27 cellular contexts compared by ENCODE assay signal in genomic region chr3:30303770-30304169, GRCh38.
"Had no signal": no experiment of that assay in that cellular context is flagged by ENCODE, and none has a peak within 500 bp of the region (broad histone marks: within the 10 kb centered on the region; RNA-seq: fewer than 3 reads in every experiment).

No MANE protein-coding gene starts in this region.

- H3K36me3 ChIP-seq: stomach, suprapubic skin, thoracic aorta, thyroid gland, tibial artery, tibial nerve, transverse colon, upper lobe of left lung, upper lobe of right lung, uterus, vagina had no signal

- H3K27me3 Mint-ChIP-seq: stimulated activated memory B cell treated with anti-CD40 and anti-IgM and Interleukin-4, amounts not matched to agents 10 μg/mL and 1 μg/mL and 100 μg/mL, for 72 hours; stimulated activated naive B cell treated with anti-CD40 and anti-IgM and Interleukin-4, amounts not matched to agents 10 μg/mL and 1 μg/mL and 100 μg/mL, for 72 hours; stimulated activated naive CD8-positive, alpha-beta T cell treated with anti-CD3 and anti-CD28 coated beads, Interleukin-15, amount 100 ng/mL, for 72 hours; stimulated activated naive CD8-positive, alpha-beta T cell treated with anti-CD3 and anti-CD28 coated beads, Interleukin-15, Interleukin-2, amounts not matched to agents 100 ng/mL and 50 ng/mL, for 24 hours; type B pancreatic cell had no signal

- H3K4me1 ChIP-seq: stomach, suprapubic skin, testis, thyroid gland, upper lobe of right lung had no signal

- DNase-seq: stimulated activated CD4-positive, alpha-beta T cell treated with anti-CD3 and anti-CD28 coated beads, Interleukin-2, amount 100 ng/mL, for 48 hours; stimulated activated CD4-positive, alpha-beta T cell treated with anti-CD3 and anti-CD28 coated beads, Interleukin-4, amount 100 ng/mL, for 1 hour; stimulated activated CD4-positive, alpha-beta T cell treated with anti-CD3 and anti-CD28 coated beads, Interleukin-4, amount 100 ng/mL, for 4 hours; stimulated activated CD8-positive, alpha-beta memory T cell treated with anti-CD3 and anti-CD28 coated beads, Interleukin-4, amount 100 ng/mL, for 48 hours; stimulated activated naive B cell treated with anti-CD40 and anti-IgM and Interleukin-4, amounts not matched to agents 10 μg/mL and 1 μg/mL and 100 μg/mL, for 72 hours; stimulated activated naive CD4-positive, alpha-beta T cell; stimulated activated naive CD4-positive, alpha-beta T cell treated with Interleukin-2 at 50 U/mL for 16 hours; stimulated activated naive CD8-positive, alpha-beta T cell treated with anti-CD3 and anti-CD28 coated beads, Interleukin-15, amount 100 ng/mL, for 72 hours; stimulated activated naive CD8-positive, alpha-beta T cell treated with anti-CD3 and anti-CD28 coated beads, Interleukin-15, Interleukin-2, amounts not matched to agents 100 U/mL and 50 U/mL, for 24 hours; stomach; substantia nigra; testis; thyroid gland; tibial artery; transverse colon; upper lobe of left lung; upper lobe of right lung; uterus had no signal

- H3K27me3 ChIP-seq: stomach, suprapubic skin, testis, thyroid gland, tibial artery, tibial nerve, transverse colon, upper lobe of left lung, upper lobe of right lung, uterus, vagina had no signal

- ATAC-seq: stimulated activated effector memory CD8-positive, alpha-beta T cell treated with anti-CD3 and anti-CD28 coated beads, Interleukin-12 subunit alpha, Interleukin-12 subunit beta, amount 100 ng/mL, for 72 hours; stimulated activated memory B cell treated with anti-CD40 and anti-IgM and Interleukin-4, amounts not matched to agents 10 μg/mL and 1 μg/mL and 100 μg/mL, for 72 hours; stimulated activated naive B cell treated with anti-CD40 and anti-IgM and Interleukin-4, amounts not matched to agents 10 μg/mL and 1 μg/mL and 100 μg/mL, for 72 hours; stimulated activated naive CD8-positive, alpha-beta T cell treated with anti-CD3 and anti-CD28 coated beads, Interleukin-15, amount 100 ng/mL, for 72 hours; stimulated activated naive CD8-positive, alpha-beta T cell treated with anti-CD3 and anti-CD28 coated beads, Interleukin-15, Interleukin-2, amounts not matched to agents 100 U/mL and 50 U/mL, for 24 hours; upper lobe of right lung had no signal

- H3K4me1 Mint-ChIP-seq: stimulated activated effector memory CD8-positive, alpha-beta T cell treated with anti-CD3 and anti-CD28 coated beads, Interleukin-12 subunit alpha, Interleukin-12 subunit beta, amount 100 ng/mL, for 72 hours; stimulated activated memory B cell treated with anti-CD40 and anti-IgM and Interleukin-4, amounts not matched to agents 10 μg/mL and 1 μg/mL and 100 μg/mL, for 72 hours had no signal

- H3K4me3 ChIP-seq: stomach, suprapubic skin, testis, thoracic aorta, thyroid gland, tibial artery, tibial nerve, transverse colon, upper lobe of left lung, upper lobe of right lung, uterus, vagina had no signal

- H3K9me3 ChIP-seq: suprapubic skin, testis, thoracic aorta, thyroid gland, tibial artery, transverse colon, upper lobe of left lung, upper lobe of right lung, uterus, vagina had no signal

- H3K4me3 Mint-ChIP-seq: stimulated activated effector memory CD8-positive, alpha-beta T cell treated with anti-CD3 and anti-CD28 coated beads, Interleukin-12 subunit alpha, Interleukin-12 subunit beta, amount 100 ng/mL, for 72 hours; stimulated activated memory B cell treated with anti-CD40 and anti-IgM and Interleukin-4, amounts not matched to agents 10 μg/mL and 1 μg/mL and 100 μg/mL, for 72 hours; stimulated activated naive B cell treated with anti-CD40 and anti-IgM and Interleukin-4, amounts not matched to agents 10 μg/mL and 1 μg/mL and 100 μg/mL, for 72 hours; stimulated activated naive CD8-positive, alpha-beta T cell treated with anti-CD3 and anti-CD28 coated beads, Interleukin-15, amount 100 ng/mL, for 72 hours; stimulated activated naive CD8-positive, alpha-beta T cell treated with anti-CD3 and anti-CD28 coated beads, Interleukin-15, Interleukin-2, amounts not matched to agents 100 ng/mL and 50 ng/mL, for 24 hours; type B pancreatic cell had no signal

- H3K27ac ChIP-seq: stomach, suprapubic skin, testis, thoracic aorta, thyroid gland, tibial artery, tibial nerve, transverse colon, upper lobe of left lung, upper lobe of right lung, uterus, vagina had no signal

- H3K36me3 Mint-ChIP-seq: stimulated activated effector memory CD8-positive, alpha-beta T cell treated with anti-CD3 and anti-CD28 coated beads, Interleukin-12 subunit alpha, Interleukin-12 subunit beta, amount 100 ng/mL, for 72 hours; type B pancreatic cell had no signal

- H3K27ac Mint-ChIP-seq: stimulated activated effector memory CD8-positive, alpha-beta T cell treated with anti-CD3 and anti-CD28 coated beads, Interleukin-12 subunit alpha, Interleukin-12 subunit beta, amount 100 ng/mL, for 72 hours; stimulated activated memory B cell treated with anti-CD40 and anti-IgM and Interleukin-4, amounts not matched to agents 10 μg/mL and 1 μg/mL and 100 μg/mL, for 72 hours; stimulated activated naive B cell treated with anti-CD40 and anti-IgM and Interleukin-4, amounts not matched to agents 10 μg/mL and 1 μg/mL and 100 μg/mL, for 72 hours; stimulated activated naive CD8-positive, alpha-beta T cell treated with anti-CD3 and anti-CD28 coated beads, Interleukin-15, amount 100 ng/mL, for 72 hours; stimulated activated naive CD8-positive, alpha-beta T cell treated with anti-CD3 and anti-CD28 coated beads, Interleukin-15, Interleukin-2, amounts not matched to agents 100 ng/mL and 50 ng/mL, for 24 hours; type B pancreatic cell had no signal

- FAIRE-seq: urothelium cell line had no signal
